ENCODE assay signal across 2 cellular contexts in genomic region chr14:89422952-89423345, GRCh38.
TF ChIP-seq lines count a peak whose summit lies in the region.

No MANE protein-coding gene starts in this region.

TF ChIP-seq in H1, 55 proteins besides CTCF, POLR2A, EP300 and RAD21 (continued from another document):
- TF ChIP-seq GTF2F1 (IDR thresholded peaks at IDR 0.05; ENCODE audit: borderline replicate concordance, low read depth, low read length) (no peak), RNF2 (IDR thresholded peaks at IDR 0.05; ENCODE audit: borderline replicate concordance, low read depth, low read length, missing control alignments, poor library complexity, severe bottlenecking) (no peak), ASH2L (IDR thresholded peaks at IDR 0.05; ENCODE audit: low read length) (no peak), BCL11A (IDR thresholded peaks at IDR 0.05; ENCODE audit: low read depth in 2 of 2, low read length in 2 of 2) (no peak), CTBP2 (IDR thresholded peaks at IDR 0.05; ENCODE audit: borderline replicate concordance, insufficient read depth, insufficient read length, low read length) (no peak), BRCA1 (IDR thresholded peaks at IDR 0.05; ENCODE audit: low read depth, low read length) (no peak)
- TF ChIP-seq, protein P1, sequence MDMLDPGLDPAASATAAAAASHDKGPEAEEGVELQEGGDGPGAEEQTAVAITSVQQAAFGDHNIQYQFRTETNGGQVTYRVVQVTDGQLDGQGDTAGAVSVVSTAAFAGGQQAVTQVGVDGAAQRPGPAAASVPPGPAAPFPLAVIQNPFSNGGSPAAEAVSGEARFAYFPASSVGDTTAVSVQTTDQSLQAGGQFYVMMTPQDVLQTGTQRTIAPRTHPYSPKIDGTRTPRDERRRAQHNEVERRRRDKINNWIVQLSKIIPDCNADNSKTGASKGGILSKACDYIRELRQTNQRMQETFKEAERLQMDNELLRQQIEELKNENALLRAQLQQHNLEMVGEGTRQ (IDR thresholded peaks at IDR 0.05; ENCODE audit: low read length) = no peak

TF ChIP-seq in GM12891, 5 proteins besides CTCF, POLR2A, EP300 and RAD21 (continued from another document):
- no peak for TF ChIP-seq POLR2AphosphoS5 (IDR thresholded peaks at IDR 0.05; ENCODE audit: low read depth, low read length)
